Comparison of ENCODE assay signal across 1 cellular context in genomic region chr14:101330416-101331140, GRCh38.
TF ChIP-seq lines count a peak whose summit lies in the region.

No MANE protein-coding gene starts in this region.

TF ChIP-seq in HepG2, 621 proteins besides CTCF, POLR2A, EP300 and RAD21 (continued from another document and continues in another):
- TF ChIP-seq ARID4A (CRISPR knock-in tag; IDR thresholded peaks at IDR 0.05; ENCODE audit: borderline replicate concordance) (peak; percentile 26; the same call in 1 of the 2 replicates), E2F2 (CRISPR knock-in tag; IDR thresholded peaks at IDR 0.05; ENCODE audit: borderline replicate concordance) (no peak), ZNF614 (CRISPR knock-in tag; IDR thresholded peaks at IDR 0.05; ENCODE audit: borderline replicate concordance) (no peak), ARID2 (CRISPR knock-in tag; IDR thresholded peaks at IDR 0.05; ENCODE audit: borderline replicate concordance) (no peak), BRF2 (CRISPR knock-in tag; IDR thresholded peaks at IDR 0.05) (no peak), ZBTB3 (CRISPR knock-in tag; IDR thresholded peaks at IDR 0.05; ENCODE audit: borderline replicate concordance, low read depth) (no peak; the same call in 1 of the 2 replicates), ZNF318 (CRISPR knock-in tag; IDR thresholded peaks at IDR 0.05) (no peak), ZNF550 (CRISPR knock-in tag; IDR thresholded peaks at IDR 0.05; ENCODE audit: borderline replicate concordance) (no peak), NAIF1 (CRISPR knock-in tag; IDR thresholded peaks at IDR 0.05; ENCODE audit: borderline replicate concordance) (no peak), ARNT (IDR thresholded peaks at IDR 0.05) (no peak), MIXL1 (CRISPR knock-in tag; IDR thresholded peaks at IDR 0.05) (peak; percentile 77; the same call in 1 of the 2 replicates), ZNF562 (CRISPR knock-in tag; IDR thresholded peaks at IDR 0.05; ENCODE audit: borderline replicate concordance) (no peak), NFE2L2 (IDR thresholded peaks at IDR 0.05; ENCODE audit: low read length) (no peak), ZSCAN9 (CRISPR knock-in tag; IDR thresholded peaks at IDR 0.05; ENCODE audit: borderline replicate concordance) (peak; percentile 31; the same call in 1 of the 2 replicates), ZMYM4 (CRISPR knock-in tag; IDR thresholded peaks at IDR 0.05) (no peak), ZNF605 (CRISPR knock-in tag; IDR thresholded peaks at IDR 0.05) (no peak), ZNF24 (IDR thresholded peaks at IDR 0.05) (no peak), ZNF281 (CRISPR knock-in tag; IDR thresholded peaks at IDR 0.05; ENCODE audit: borderline replicate concordance) (peak; percentile 64; the same call in 1 of the 2 replicates), SP1 (IDR thresholded peaks at IDR 0.05) (no peak), SP1 (CRISPR knock-in tag; IDR thresholded peaks at IDR 0.05) (no peak), ZBTB34 (CRISPR knock-in tag; IDR thresholded peaks at IDR 0.05) (no peak), NFIC (IDR thresholded peaks at IDR 0.05; ENCODE audit: low read length) (no peak), TGIF2 (CRISPR knock-in tag; IDR thresholded peaks at IDR 0.05) (0 out of 2 replicates have a peak, but pooled peaks have one; percentile 23), SKI (IDR thresholded peaks at IDR 0.05; ENCODE audit: partially characterized antibody) (peak; percentile 45), YEATS2 (CRISPR knock-in tag; IDR thresholded peaks at IDR 0.05; ENCODE audit: borderline replicate concordance) (peak; percentile 31; the same call in 1 of the 2 replicates), KDM3A (CRISPR knock-in tag; IDR thresholded peaks at IDR 0.05; ENCODE audit: low read depth) (no peak), SRY (CRISPR knock-in tag; IDR thresholded peaks at IDR 0.05) (no peak), TRIM24 (CRISPR knock-in tag; IDR thresholded peaks at IDR 0.05) (no peak), MAFK (conservative IDR thresholded peaks at IDR 0.05 in 1 of 2, IDR thresholded peaks at IDR 0.05 in 1 of 2; ENCODE audit: low read length in 2 of 2) (no peak), ZNF329 (CRISPR knock-in tag; IDR thresholded peaks at IDR 0.05; ENCODE audit: low read depth) (no peak), HBP1 (CRISPR knock-in tag; IDR thresholded peaks at IDR 0.05; ENCODE audit: low read depth) (no peak)
